15 cellular contexts compared by ENCODE assay signal in the genomic region with DNA sequence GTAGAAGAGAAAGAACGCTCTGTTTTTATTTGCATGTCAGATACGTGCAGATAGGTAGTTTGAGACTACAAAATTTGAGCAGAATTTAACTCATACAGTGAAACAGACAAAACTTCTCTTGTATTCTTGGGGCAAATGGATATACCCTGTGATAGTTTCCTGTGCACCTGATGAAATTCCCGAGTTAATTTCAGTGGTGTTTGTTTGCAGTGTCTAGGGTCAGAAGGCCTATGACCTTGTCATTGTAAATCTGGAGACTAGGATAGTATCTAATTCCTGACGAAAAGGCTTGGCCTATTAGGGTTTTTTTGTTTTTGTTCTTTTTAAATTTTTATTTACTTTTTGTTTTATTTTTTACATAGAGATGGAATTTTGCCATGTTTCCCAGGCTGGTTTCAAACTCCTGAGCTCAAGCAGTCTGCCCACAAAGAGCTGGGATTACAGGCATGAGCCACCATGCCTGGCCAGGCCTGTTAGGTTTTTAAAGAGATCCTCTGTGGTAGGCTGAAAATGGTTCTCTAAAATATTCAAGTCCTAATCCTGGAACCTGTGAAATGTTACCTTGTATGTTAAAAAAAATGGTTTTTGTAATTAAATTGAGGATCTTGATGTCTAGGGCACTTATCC. TPM values are rescaled to one million over a fixed set of nuclear protein-coding genes. Genes with fewer than 3 reads are reported as not detected.
DNase-seq lines count a peak whose midpoint lies in the region; ATAC-seq and TF ChIP-seq lines count a peak whose summit lies in the region.
"Had no signal": no experiment of that assay in that cellular context is flagged by ENCODE, and none has a peak within 500 bp of the region (broad histone marks: within the 10 kb centered on the region; RNA-seq: fewer than 3 reads in every experiment).

No MANE protein-coding gene starts in this region.

- H3K4me1 Mint-ChIP-seq in activated CD4-positive, alpha-beta T cell treated with anti-CD3 and anti-CD28 coated beads, Interleukin-2, amount 10 ng/mL, durations not matched to agents 24 days and 14 days, result peaks cover 13% of the 10 kb centered on the region
- peaks cover 8% of the 10 kb centered on the region for H3K4me1 Mint-ChIP-seq in activated CD4-positive, alpha-beta T cell treated with anti-CD3 and anti-CD28 coated beads, Interleukin-2, amount 10 ng/mL, durations not matched to agents 7 days and 5 days

- H3K9me3 Mint-ChIP-seq in activated CD4-positive, alpha-beta T cell treated with anti-CD3 and anti-CD28 coated beads, Interleukin-2, amount 10 ng/mL, durations not matched to agents 24 days and 14 days, result peaks cover 6% of the 10 kb centered on the region
- H3K9me3 Mint-ChIP-seq in activated CD4-positive, alpha-beta T cell treated with anti-CD3 and anti-CD28 coated beads, Interleukin-2, amount 10 ng/mL, durations not matched to agents 7 days and 5 days, result peaks cover 10% of the 10 kb centered on the region

- POLR2A ChIA-PET in activated CD4-positive, alpha-beta T cell treated with anti-CD3 and anti-CD28 coated beads, Interleukin-2, amount 10 ng/mL, durations not matched to agents 7 days and 5 days (lab: Charles Lee), result no interaction called here
- POLR2A ChIA-PET in Panc1 (lab: Charles Lee), result no interaction called here

- intact Hi-C loops in activated CD4-positive, alpha-beta T cell treated with anti-CD3 and anti-CD28 coated beads, Interleukin-2, amount 10 ng/mL, durations not matched to agents 24 days and 14 days (cut with micrococcal nuclease), result no loop called here
- intact Hi-C loops in Panc1 (cut with micrococcal nuclease; ENCODE audit: unreplicated experiment), result no loop called here
- intact Hi-C loops in sigmoid colon (cut with DNase I), result no loop called here

- peak overlapping the region; percentile 25 for H3K27ac Mint-ChIP-seq in activated CD4-positive, alpha-beta T cell treated with anti-CD3 and anti-CD28 coated beads, Interleukin-2, amount 10 ng/mL, durations not matched to agents 24 days and 14 days
- H3K27ac Mint-ChIP-seq in activated CD4-positive, alpha-beta T cell treated with anti-CD3 and anti-CD28 coated beads, Interleukin-2, amount 10 ng/mL, durations not matched to agents 7 days and 5 days, result no peak overlapping the region

- H3K36me3 Mint-ChIP-seq in activated CD4-positive, alpha-beta T cell treated with anti-CD3 and anti-CD28 coated beads, Interleukin-2, amount 10 ng/mL, durations not matched to agents 24 days and 14 days (ENCODE audit: low read depth), result peaks cover 31% of the 10 kb centered on the region
- peaks cover 30% of the 10 kb centered on the region for H3K36me3 Mint-ChIP-seq in activated CD4-positive, alpha-beta T cell treated with anti-CD3 and anti-CD28 coated beads, Interleukin-2, amount 10 ng/mL, durations not matched to agents 7 days and 5 days (ENCODE audit: low read depth)

- CTCF ChIA-PET in activated CD4-positive, alpha-beta T cell treated with anti-CD3 and anti-CD28 coated beads, Interleukin-2, amount 10 ng/mL, durations not matched to agents 7 days and 5 days (lab: Charles Lee), result no interaction called here
- CTCF ChIA-PET in Panc1 (lab: Charles Lee), result no interaction called here

- H3K4me2 ChIP-seq in fibroblast of lung (ENCODE audit: extremely low read depth, insufficient read depth, low read length), result peak overlapping the region; percentile 84

- no TSS peak for BruUV-seq in Panc1 (replicated peaks; lab: Mats Ljungman, UMichigan)

- no peak for TF ChIP-seq POLR2A in sigmoid colon (IDR thresholded peaks at IDR 0.05)

- no peak for ATAC-seq in Panc1
- no peak for ATAC-seq in HG03469 (IDR thresholded peaks at IDR 0.05; ENCODE audit: unreplicated experiment)
- ATAC-seq in GM19455 (IDR thresholded peaks at IDR 0.05; ENCODE audit: unreplicated experiment), result no peak

- H3K27me3 Mint-ChIP-seq in activated CD4-positive, alpha-beta T cell treated with anti-CD3 and anti-CD28 coated beads, Interleukin-2, amount 10 ng/mL, durations not matched to agents 24 days and 14 days, result no peaks in the 10 kb centered on the region
- no peaks in the 10 kb centered on the region for H3K27me3 Mint-ChIP-seq in activated CD4-positive, alpha-beta T cell treated with anti-CD3 and anti-CD28 coated beads, Interleukin-2, amount 10 ng/mL, durations not matched to agents 7 days and 5 days

- H3K4me3 ChIP-seq in Panc1 (ENCODE audit: low read depth in 2 of 2, low read length in 2 of 2) (no peak overlapping the region), fibroblast of lung (replicated peaks in 1 of 4; ENCODE audit: control extremely low read depth in 1 of 4, insufficient read depth in 1 of 4, low read depth in 3 of 4, low read length in 4 of 4) (peak overlapping the region in 1 of 4 experiments; percentile 30), sigmoid colon (no peak overlapping the region)

- no peak overlapping the region for H3K4me3 Mint-ChIP-seq in activated CD4-positive, alpha-beta T cell treated with anti-CD3 and anti-CD28 coated beads, Interleukin-2, amount 10 ng/mL, durations not matched to agents 24 days and 14 days
- H3K4me3 Mint-ChIP-seq in activated CD4-positive, alpha-beta T cell treated with anti-CD3 and anti-CD28 coated beads, Interleukin-2, amount 10 ng/mL, durations not matched to agents 7 days and 5 days, result no peak overlapping the region

- no peaks in the 10 kb centered on the region for H4K20me1 ChIP-seq in fibroblast of lung (ENCODE audit: control insufficient read depth, extremely low read depth, insufficient read depth, low read length)

- WGBS in sigmoid colon, 2 donors, result 78 to 86% methylated on average over 4 of the region's 4 CpGs

- peaks cover 10% of the 10 kb centered on the region; the same call in 1 of the 2 replicates for H3K4me1 ChIP-seq in Panc1 (ENCODE audit: control insufficient read depth, insufficient read depth, low read length)
- H3K4me1 ChIP-seq in fibroblast of lung (ENCODE audit: control insufficient read depth, extremely low read depth, insufficient read depth, low read length), result no peaks in the 10 kb centered on the region
- H3K4me1 ChIP-seq in sigmoid colon, result peaks cover 0 to 15% (median 6%) of the 10 kb centered on the region in 4 donors

- H2AFZ ChIP-seq in fibroblast of lung (ENCODE audit: low read length), result peak overlapping the region; percentile 68

- H3K27ac ChIP-seq in Panc1 (ENCODE audit: low read length) (peak overlapping the region; percentile 46; the same call in 1 of the 2 replicates), fibroblast of lung (ENCODE audit: insufficient read depth, low read length) (no peak overlapping the region), sigmoid colon (peak overlapping the region; percentile 14 to 40 (median 28))
- H3K27ac ChIP-seq: VCaP had no signal

- in situ Hi-C loops in Panc1 (cut with HindIII; ENCODE audit: low pct_unique_long_range_greater_than_20kb, low sequenced_read_pairs), result no loop called here

- H3K79me2 ChIP-seq in fibroblast of lung (ENCODE audit: control insufficient read depth, insufficient read depth, low read length), result peaks cover 2% of the 10 kb centered on the region

- H3K27me3 ChIP-seq in Panc1 (ENCODE audit: control insufficient read depth, insufficient read depth, low read length) (no peaks in the 10 kb centered on the region), fibroblast of lung (ENCODE audit: control insufficient read depth, insufficient read depth, low read length) (no peaks in the 10 kb centered on the region), sigmoid colon (no peaks in the 10 kb centered on the region)

- no peaks in the 10 kb centered on the region for H3K9me3 ChIP-seq in Panc1 (ENCODE audit: control insufficient read depth, insufficient read depth, low read depth, low read length)
- H3K9me3 ChIP-seq in fibroblast of lung (ENCODE audit: control insufficient read depth, insufficient read depth, low read depth, low read length), result no peaks in the 10 kb centered on the region
- H3K9me3 ChIP-seq in sigmoid colon, result no peaks in the 10 kb centered on the region

- no peak for DNase-seq in activated CD4-positive, alpha-beta T cell treated with anti-CD3 and anti-CD28 coated beads, Interleukin-2, amount 10 ng/mL, durations not matched to agents 24 days and 14 days
- DNase-seq in activated CD4-positive, alpha-beta T cell treated with anti-CD3 and anti-CD28 coated beads, Interleukin-2, amount 10 ng/mL, durations not matched to agents 7 days and 5 days, result no peak
- no peak for DNase-seq in Panc1 (ENCODE audit: low read depth, low spot score)
- no peak for DNase-seq in fibroblast of lung (ENCODE audit: low read depth in 2 of 2)
- no peak for DNase-seq in sigmoid colon
- no peak for DNase-seq in activated effector memory CD4-positive, alpha-beta T cell treated with Interleukin-2 at 50 U/mL for 16 hours
- DNase-seq: head of caudate nucleus; kidney; NCI-H1092; NCI-H2227 treated with DMSO at 0.1 percent for 48 hours; stimulated activated CD4-positive, alpha-beta T cell treated with anti-CD3 and anti-CD28 coated beads, Interleukin-2, amount 100 ng/mL, for 24 hours; stimulated activated CD8-positive, alpha-beta memory T cell treated with anti-CD3 and anti-CD28 coated beads, Interleukin-4, amount 100 ng/mL, for 48 hours had no signal

- H3K36me3 ChIP-seq in Panc1 (ENCODE audit: control insufficient read depth, insufficient read depth, low read length) (no peaks in the 10 kb centered on the region; the same call in 1 of the 2 replicates), fibroblast of lung (ENCODE audit: control insufficient read depth, insufficient read depth, low read length) (no peaks in the 10 kb centered on the region), sigmoid colon (no peaks in the 10 kb centered on the region)

- TF ChIP-seq CTCF in Panc1 (IDR thresholded peaks at IDR 0.05), result no peak
- TF ChIP-seq CTCF in fibroblast of lung (conservative IDR thresholded peaks at IDR 0.05 in 1 of 2, IDR thresholded peaks at IDR 0.05 in 1 of 2; ENCODE audit: low read depth in 1 of 2, low read length in 2 of 2), result no peak
- TF ChIP-seq CTCF in sigmoid colon (IDR thresholded peaks at IDR 0.05), result no peak

- no peak for TF ChIP-seq EP300 in sigmoid colon (IDR thresholded peaks at IDR 0.05)

- H3K9ac ChIP-seq in fibroblast of lung (ENCODE audit: insufficient read depth, low read length), result no peak overlapping the region

RNA-seq across cellular contexts. Expression of gene LCLAT1, which starts 17.6 kb away (rescaled TPM):
- 31.4 and 34.7 TPM in 2 replicates for total RNA-seq in activated CD4-positive, alpha-beta T cell treated with anti-CD3 and anti-CD28 coated beads, Interleukin-2, amount 10 ng/mL, durations not matched to agents 24 days and 14 days
- total RNA-seq in activated CD4-positive, alpha-beta T cell treated with anti-CD3 and anti-CD28 coated beads, Interleukin-2, amount 10 ng/mL, durations not matched to agents 7 days and 5 days, result 10 to 100 TPM; 20.7 to 24.6 TPM
- total RNA-seq in Panc1 (2021; ENCODE audit: unreplicated experiment), result 36.0 TPM
- polyA plus RNA-seq in Panc1 (2012; ENCODE audit: insufficient read length), result 8.5 TPM
- 17.7 and 43.3 TPM in 2 replicates for total RNA-seq in fibroblast of lung
- polyA plus RNA-seq in fibroblast of lung, result 37.1 and 45.9 TPM in 2 replicates
- polyA plus RNA-seq in fibroblast of lung (2012), result 9.7 and 15.9 TPM in 2 replicates
- polyA minus RNA-seq in fibroblast of lung (ENCODE audit: low replicate concordance), result 16.7 and 19.4 TPM in 2 replicates
- total RNA-seq in sigmoid colon, result 10 to 100 TPM; 10.0 to 17.2 (median 13.4) TPM
- 1 to 10 TPM; 1.2 to 5.9 (median 1.4) TPM for polyA plus RNA-seq in sigmoid colon
